ENCODE assay signal across 8 cellular contexts in genomic region chr1:226029093-226029496, GRCh38. TPM values are rescaled to one million over a fixed set of nuclear protein-coding genes. Genes with fewer than 3 reads are reported as not detected.
A peak's percentile ranks its signal among the peaks of the same experiment; 100 is the strongest.
DNase-seq lines count a peak whose midpoint lies in the region; ATAC-seq and TF ChIP-seq lines count a peak whose summit lies in the region.

No MANE protein-coding gene starts in this region.

- in situ Hi-C loops in transverse colon (cut with MboI; ENCODE audit: low pct_ligation_motif_present in 1 of 4, low pct_unique_long_range_greater_than_20kb in 1 of 4, low sequenced_read_pairs in 3 of 4) = no loop called here

- H3K4me1 ChIP-seq in Peyer's patch (peaks cover 0 to 16% (median 3%) of the 10 kb centered on the region in 4 donors), transverse colon (peaks cover 0 to 39% (median 20%) of the 10 kb centered on the region in 4 donors)

- no peak for TF ChIP-seq POLR2A in Peyer's patch (IDR thresholded peaks at IDR 0.05)
- no peak for TF ChIP-seq POLR2A in transverse colon (IDR thresholded peaks at IDR 0.05)

- DNase-seq in SIG-M5 treated with dmso at 0.1 percent for 504 hours (lab: John Stamatoyannopoulos, UW; ENCODE audit: unreplicated experiment) = peak; percentile 88
- no peak for DNase-seq in SIG-M5 (lab: John Stamatoyannopoulos, UW)
- peak; percentile 65 to 88 (median 73) for DNase-seq in Peyer's patch
- DNase-seq in transverse colon = peak; percentile 78
- DNase-seq in NCI-H446 treated with DMSO at 0.1 percent for 48 hours (lab: John Stamatoyannopoulos, UW) = no peak
- DNase-seq in NCI-H2107 (lab: John Stamatoyannopoulos, UW) = no peak
- DNase-seq in ecto neural progenitor cell (ENCODE audit: low spot score) = no peak

- H3K4me3 ChIP-seq in Peyer's patch = no peak overlapping the region
- no peak overlapping the region for H3K4me3 ChIP-seq in transverse colon

- TF ChIP-seq CTCF in Peyer's patch (IDR thresholded peaks at IDR 0.05) = no peak
- TF ChIP-seq CTCF in transverse colon (IDR thresholded peaks at IDR 0.05) = no peak

- H3K9me3 ChIP-seq in Peyer's patch = no peaks in the 10 kb centered on the region
- H3K9me3 ChIP-seq in transverse colon = no peaks in the 10 kb centered on the region

- TF ChIP-seq EP300 in transverse colon (IDR thresholded peaks at IDR 0.05; ENCODE audit: low read depth) = no peak

- H3K27ac ChIP-seq in Peyer's patch (peak overlapping the region; percentile 62 to 90 (median 72)), transverse colon (peak overlapping the region; percentile 77 to 85 (median 80))

- peak; percentile 76 for ATAC-seq in HG03064 (IDR thresholded peaks at IDR 0.05; ENCODE audit: low read depth, unreplicated experiment)

- no peaks in the 10 kb centered on the region for H3K27me3 ChIP-seq in Peyer's patch
- no peaks in the 10 kb centered on the region for H3K27me3 ChIP-seq in transverse colon

- 46 to 51% methylated on average over 6 to 7 of the region's 7 CpGs for WGBS in transverse colon (ENCODE audit: low coverage in 1 of 2), 2 donors

- intact Hi-C loops in transverse colon (cut with DNase I; ENCODE audit: low total_unique reads) = no loop called here

- no peaks in the 10 kb centered on the region for H3K36me3 ChIP-seq in Peyer's patch
- no peaks in the 10 kb centered on the region for H3K36me3 ChIP-seq in transverse colon

RNA-seq across cellular contexts. Expression of gene SDE2, which starts 30.0 kb away (rescaled TPM):
- total RNA-seq in Peyer's patch (10 to 100 TPM; 10.9 to 22.3 (median 15.8) TPM), transverse colon (10 to 100 TPM in 2 of 4 donors, 1 to 10 TPM in 2; 4.4 to 19.2 (median 13.2) TPM)

RNA-seq across cellular contexts. Expression of gene H3-3A, which starts 33.4 kb away (rescaled TPM):
- total RNA-seq in Peyer's patch (100 to 1,000 TPM; 202 to 340 (median 291) TPM), transverse colon (100 to 1,000 TPM; 128 to 557 (median 501) TPM)

Comparison
In these comparisons a context has a peak if more than half of its experiments do, and no peak if none do; other contexts are left out.
1. DNase-seq: peak in SIG-M5 treated with dmso at 0.1 percent for 504 hours (single experiment), Peyer's patch (3 of 3) and transverse colon (single experiment); none in SIG-M5 (single experiment), NCI-H446 treated with DMSO at 0.1 percent for 48 hours (single experiment), NCI-H2107 (single experiment) and ecto neural progenitor cell (single experiment).